Comparison of ENCODE assay signal across 9 cellular contexts in genomic region chr3:58260261-58260731, GRCh38. TPM values are rescaled to one million over a fixed set of nuclear protein-coding genes. Genes with fewer than 3 reads are reported as not detected.
A peak's percentile ranks its signal among the peaks of the same experiment; 100 is the strongest.
DNase-seq lines count a peak whose midpoint lies in the region; ATAC-seq and TF ChIP-seq lines count a peak whose summit lies in the region.
"Had no signal": no experiment of that assay in that cellular context is flagged by ENCODE, and none has a peak within 500 bp of the region (broad histone marks: within the 10 kb centered on the region; RNA-seq: fewer than 3 reads in every experiment).

No MANE protein-coding gene starts in this region.

- no peak overlapping the region for H3K9ac ChIP-seq in adipocyte (ENCODE audit: low read length)

- peak; percentile 79 for DNase-seq in AG10803 (ENCODE audit: low read depth)
- DNase-seq in Kasumi-1 (lab: John Stamatoyannopoulos, UW): peak; percentile 45 to 72
- peak; percentile 24 for DNase-seq in adipocyte (ENCODE audit: low read depth)
- DNase-seq in lung microvascular endothelial cell (ENCODE audit: low read depth in 2 of 2): peak; percentile 15 to 70
- no peak for DNase-seq in germinal center (ENCODE audit: low spot score)
- no peak for DNase-seq in spleen
- DNase-seq in cardiac septum (ENCODE audit: low spot score): no peak

- no peak for TF ChIP-seq CTCF in AG10803 (conservative IDR thresholded peaks at IDR 0.05; ENCODE audit: low read length)
- TF ChIP-seq CTCF in spleen (IDR thresholded peaks at IDR 0.05 in 8 of 11, conservative IDR thresholded peaks at IDR 0.05 in 3 of 11): no peak

- H3K27me3 ChIP-seq in adipocyte (replicated peaks; ENCODE audit: control insufficient read depth, insufficient read depth, low read length) (no peaks in the 10 kb centered on the region), spleen (replicated peaks in 1 of 7) (no peaks in the 10 kb centered on the region)

- peaks cover 17% of the 10 kb centered on the region for H3K36me3 ChIP-seq in adipocyte (ENCODE audit: control insufficient read depth, insufficient read depth, low read length, severe bottlenecking)
- H3K36me3 ChIP-seq in spleen: peaks cover 0 to 86% (median 42%) of the 10 kb centered on the region in 6 donors

- TF ChIP-seq POLR2A in spleen (IDR thresholded peaks at IDR 0.05): no peak

- ATAC-seq in HG02610 (IDR thresholded peaks at IDR 0.05; ENCODE audit: unreplicated experiment): no peak

- no peak overlapping the region for H3K27ac ChIP-seq in spleen

- intact Hi-C loops in spleen (cut with DNase I; ENCODE audit: low total_unique reads): no loop called here
- intact Hi-C loops in cardiac septum (cut with DNase I): no loop called here

- no peak overlapping the region for H3K4me3 ChIP-seq in AG10803 (ENCODE audit: low read length)
- H3K4me3 ChIP-seq in adipocyte (ENCODE audit: low read length): no peak overlapping the region
- no peak overlapping the region for H3K4me3 ChIP-seq in spleen

- H3K4me1 ChIP-seq in adipocyte (ENCODE audit: control insufficient read depth, insufficient read depth, low read length): no peaks in the 10 kb centered on the region
- H3K4me1 ChIP-seq in spleen: peaks cover 0 to 3% (median 0%) of the 10 kb centered on the region in 6 donors

- WGBS in spleen, 5 donors: 78 to 90% (median 82%) methylated on average over 6 of the region's 6 CpGs

- H3K9me3 ChIP-seq in adipocyte (ENCODE audit: control insufficient read depth, low read length): no peaks in the 10 kb centered on the region
- no peaks in the 10 kb centered on the region for H3K9me3 ChIP-seq in spleen

RNA-seq across cellular contexts. Expression of gene ABHD6, which starts 22.7 kb away (rescaled TPM):
- total RNA-seq in lung microvascular endothelial cell: 11.6 and 35.1 TPM in 2 replicates
- 10 to 100 TPM; 42.9 to 79.9 (median 59.8) TPM for total RNA-seq in spleen
- 10 to 100 TPM; 17.2 to 39.3 (median 34.9) TPM for polyA plus RNA-seq in spleen
- 4.9 TPM for total RNA-seq in cardiac septum

RNA-seq across cellular contexts. Expression of gene RPP14, which starts 45.7 kb away (rescaled TPM):
- total RNA-seq in lung microvascular endothelial cell (11.8 and 12.3 TPM in 2 replicates), spleen (10 to 100 TPM; 13.3 to 21.3 (median 16.1) TPM), cardiac septum (17.0 TPM)
- polyA plus RNA-seq in spleen: 10 to 100 TPM in 1 of 3 donors, 1 to 10 TPM in 2; 6.2 to 12.2 (median 7.1) TPM

RNA-seq across cellular contexts. Expression of gene HTD2, which starts 46.0 kb away (rescaled TPM):
- total RNA-seq in lung microvascular endothelial cell (4.4 and 5.6 TPM in 2 replicates), spleen (10 to 100 TPM in 3 of 7 donors, 1 to 10 TPM in 4; 6.4 to 20.0 (median 8.7) TPM), cardiac septum (12.9 TPM)
- 1 to 10 TPM; 2.3 to 5.6 (median 3.6) TPM for polyA plus RNA-seq in spleen

RNA-seq across cellular contexts. Expression of gene DNASE1L3, which starts 49.5 kb away (rescaled TPM):
- total RNA-seq in lung microvascular endothelial cell (3.1 and 5.0 TPM in 2 replicates), spleen (100 to 1,000 TPM in 6 of 7 donors, 10 to 100 TPM in 1; 64.7 to 245 (median 172) TPM), cardiac septum (0.67 TPM)
- polyA plus RNA-seq in spleen: 100 to 1,000 TPM in 1 of 3 donors, 10 to 100 TPM in 2; 52.1 to 102 (median 52.9) TPM
- total RNA-seq: T-helper 1 cell treated with Interleukin-12 subunit alpha and Interleukin-12 subunit beta and Interleukin-4 antibody, amounts not matched to agents 30 ng/mL and 1 ng/mL, for 36 hours had no signal

Comparison
In these comparisons a context has a peak if more than half of its experiments do, and no peak if none do; other contexts are left out.
1. DNase-seq: peak in AG10803 (single experiment), Kasumi-1 (2 of 2), adipocyte (single experiment) and lung microvascular endothelial cell (2 of 2); none in germinal center (single experiment), spleen (single experiment) and cardiac septum (single experiment).